In genomic region chr15:50458713-50459112, GRCh38 we compare ENCODE assay signal across 19 cellular contexts. TPM values are rescaled to one million over a fixed set of nuclear protein-coding genes. Genes with fewer than 3 reads are reported as not detected.
A peak's percentile ranks its signal among the peaks of the same experiment; 100 is the strongest.
DNase-seq lines count a peak whose midpoint lies in the region; ATAC-seq and TF ChIP-seq lines count a peak whose summit lies in the region.
"Had no signal": no experiment of that assay in that cellular context is flagged by ENCODE, and none has a peak within 500 bp of the region (broad histone marks: within the 10 kb centered on the region; RNA-seq: fewer than 3 reads in every experiment).

No MANE protein-coding gene starts in this region.

- POLR2A ChIA-PET in CD8-positive, alpha-beta T cell (lab: Charles Lee), result no interaction called here

- H3K4me1 Mint-ChIP-seq in CD8-positive, alpha-beta T cell (ENCODE audit: low read depth), result peaks cover 2% of the 10 kb centered on the region

- in situ Hi-C loops in GM13976 (cut with MboI; ENCODE audit: low sequenced_read_pairs, unreplicated experiment), result no loop called here

- peaks cover 69% of the 10 kb centered on the region for H3K36me3 Mint-ChIP-seq in CD8-positive, alpha-beta T cell

- H3K27ac Mint-ChIP-seq in CD8-positive, alpha-beta T cell, result peak overlapping the region; percentile 39

- H3K9me3 Mint-ChIP-seq in CD8-positive, alpha-beta T cell, result no peaks in the 10 kb centered on the region

- no peak for TF ChIP-seq CTCF in CD8-positive, alpha-beta T cell (IDR thresholded peaks at IDR 0.05)
- TF ChIP-seq CTCF in GM13976 (IDR thresholded peaks at IDR 0.05; ENCODE audit: borderline replicate concordance, control extremely low read depth, extremely low read depth, insufficient read depth, missing control alignments), result no peak

- H3K9me3 ChIP-seq in BLaER1, result no peaks in the 10 kb centered on the region
- no peaks in the 10 kb centered on the region for H3K9me3 ChIP-seq in CD8-positive, alpha-beta T cell (ENCODE audit: low read length)
- H3K9me3 ChIP-seq in SK-N-MC (ENCODE audit: low read depth, low read length), result no peaks in the 10 kb centered on the region

- H3K4me3 ChIP-seq in BLaER1, result no peak overlapping the region
- H3K4me3 ChIP-seq in CD8-positive, alpha-beta T cell (ENCODE audit: low read depth, low read length), result no peak overlapping the region
- no peak overlapping the region for H3K4me3 ChIP-seq in SK-N-MC

- ATAC-seq in CD8-positive, alpha-beta T cell, result no peak
- ATAC-seq in HG02798 (IDR thresholded peaks at IDR 0.05; ENCODE audit: poor library complexity, unreplicated experiment) (no peak), GM21619 (IDR thresholded peaks at IDR 0.05; ENCODE audit: unreplicated experiment) (no peak), GM21717 (IDR thresholded peaks at IDR 0.05; ENCODE audit: unreplicated experiment) (no peak)
- ATAC-seq: Panc1, SK-N-SH treated with all-trans-retinoic acid at 6 μM for 48 hours had no signal

- peaks cover 88% of the 10 kb centered on the region for H3K36me3 ChIP-seq in BLaER1
- H3K36me3 ChIP-seq in CD8-positive, alpha-beta T cell (ENCODE audit: insufficient read depth, low read length), result peaks cover 14% of the 10 kb centered on the region
- peaks cover 36% of the 10 kb centered on the region for H3K36me3 ChIP-seq in SK-N-MC (ENCODE audit: insufficient read depth, low read length)

- H3K4me2 ChIP-seq in BLaER1, result peak overlapping the region; percentile 37

- no peak for DNase-seq in CD8-positive, alpha-beta T cell
- DNase-seq in SK-N-MC (ENCODE audit: low read depth, low spot score) (no peak), foreskin melanocyte (peak; percentile 2), GM13976 (ENCODE audit: low spot score) (no peak)
- DNase-seq: DMS153, EL, KBM-7, NCI-H1092 treated with DMSO at 0.1 percent for 48 hours, NCI-H1694 treated with DMSO at 0.1 percent for 48 hours, NCI-H345, NCI-H748 treated with DMSO at 0.1 percent for 48 hours, Right ventricle myocardium superior had no signal

- CTCF ChIA-PET in CD8-positive, alpha-beta T cell (lab: Charles Lee), result no interaction called here

- peaks cover 11% of the 10 kb centered on the region; the same call in 1 of the 2 replicates for H4K20me1 ChIP-seq in BLaER1

- H3K4me1 ChIP-seq in BLaER1, result peaks cover 16% of the 10 kb centered on the region
- no peaks in the 10 kb centered on the region for H3K4me1 ChIP-seq in CD8-positive, alpha-beta T cell (ENCODE audit: insufficient read depth, low read length)

- H3K27ac ChIP-seq in BLaER1, result no peak overlapping the region; the same call in 1 of the 2 replicates
- H3K27ac ChIP-seq in CD8-positive, alpha-beta T cell (ENCODE audit: low read depth, low read length), result no peak overlapping the region
- peak overlapping the region; percentile 19; the same call in 1 of the 2 replicates for H3K27ac ChIP-seq in SK-N-MC
- H3K27ac ChIP-seq: HL-60 had no signal

- no peaks in the 10 kb centered on the region for H3K27me3 ChIP-seq in BLaER1
- H3K27me3 ChIP-seq in CD8-positive, alpha-beta T cell (ENCODE audit: insufficient read depth, low read length), result no peaks in the 10 kb centered on the region

- no peaks in the 10 kb centered on the region for H3K27me3 Mint-ChIP-seq in CD8-positive, alpha-beta T cell (ENCODE audit: low read depth)

- H3K9ac ChIP-seq in BLaER1 (no peak overlapping the region), SK-N-MC (ENCODE audit: insufficient read length) (no peak overlapping the region)

- intact Hi-C loops in CD8-positive, alpha-beta T cell (cut with DNase I, micrococcal nuclease), result no loop called here

- no peak overlapping the region for H3K4me3 Mint-ChIP-seq in CD8-positive, alpha-beta T cell

RNA-seq across cellular contexts. Expression of gene USP8, which starts 34.5 kb away (rescaled TPM):
- 10 to 100 TPM; 59.5 to 61.5 TPM for total RNA-seq in CD8-positive, alpha-beta T cell
